Comparison of ENCODE assay signal across 9 cellular contexts in the genomic region with DNA sequence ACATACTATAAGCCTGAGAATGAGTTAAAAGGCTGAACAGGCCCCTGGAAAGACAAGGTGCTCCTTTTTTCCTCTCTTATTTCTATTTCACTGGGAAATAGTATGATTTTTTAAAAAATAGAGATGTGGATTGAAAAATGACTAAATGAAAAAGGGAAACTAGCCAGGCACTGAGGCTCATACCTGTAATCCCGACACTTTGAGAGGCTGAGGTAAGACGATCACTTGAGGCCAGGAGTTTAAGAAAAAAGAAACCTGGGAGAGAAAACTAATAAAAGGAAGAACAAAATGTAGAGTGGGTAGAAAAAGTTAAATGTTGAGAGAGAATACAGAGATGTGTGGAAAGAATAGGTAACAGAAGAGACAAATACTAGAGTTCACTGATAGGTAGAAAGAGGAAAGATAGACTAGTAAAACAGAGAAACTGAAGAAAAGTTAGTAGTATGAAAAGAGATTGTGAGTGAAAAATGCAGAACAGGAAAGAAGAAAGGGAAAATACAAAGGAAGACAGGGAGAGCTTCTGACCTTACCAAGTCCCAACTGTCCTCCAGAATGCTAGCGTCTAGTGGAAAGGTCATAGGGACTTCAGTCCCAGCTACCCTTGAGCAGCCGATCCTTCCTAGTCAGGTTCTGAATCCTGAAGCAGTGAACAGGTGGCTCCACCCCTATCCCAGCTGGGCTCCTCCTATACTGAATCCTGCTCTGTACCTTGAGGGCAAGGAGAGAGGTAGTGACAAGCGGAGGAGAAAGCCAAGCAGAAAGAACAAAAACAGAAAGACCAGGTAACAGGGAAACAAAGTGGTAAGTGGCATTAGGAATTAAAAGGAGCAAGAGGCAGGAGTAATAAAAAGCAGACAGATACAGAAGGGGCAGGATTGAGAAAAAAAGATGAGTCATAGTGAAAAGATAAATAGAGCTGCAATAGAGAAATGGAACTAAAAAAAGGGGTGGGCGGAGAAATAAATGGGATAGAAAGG. TPM values are rescaled to one million over a fixed set of nuclear protein-coding genes. Genes with fewer than 3 reads are reported as not detected.
DNase-seq lines count a peak whose midpoint lies in the region; ATAC-seq and TF ChIP-seq lines count a peak whose summit lies in the region.
"Had no signal": no experiment of that assay in that cellular context is flagged by ENCODE, and none has a peak within 500 bp of the region (broad histone marks: within the 10 kb centered on the region; RNA-seq: fewer than 3 reads in every experiment).

No MANE protein-coding gene starts in this region.

- H3K4me3 ChIP-seq in hepatocyte, result no peak overlapping the region

- H3K4me2 ChIP-seq in hepatocyte, result peak overlapping the region; percentile 70

- H3K9me3 Mint-ChIP-seq in activated T-cell treated with anti-CD3 and anti-CD28 coated beads, Interleukin-2, amount 50 U/mL, for 24 hours, result no peaks in the 10 kb centered on the region
- H3K9me3 Mint-ChIP-seq in T-cell, result no peaks in the 10 kb centered on the region
- no peaks in the 10 kb centered on the region for H3K9me3 Mint-ChIP-seq in stimulated activated naive CD8-positive, alpha-beta T cell treated with anti-CD3 and anti-CD28 coated beads, Interleukin-15, amount 100 ng/mL, for 72 hours

- peaks cover 12% of the 10 kb centered on the region for H3K4me1 ChIP-seq in hepatocyte (ENCODE audit: insufficient read depth)

- H3K36me3 ChIP-seq in hepatocyte (replicated peaks; ENCODE audit: insufficient read depth, low read depth), result no peaks in the 10 kb centered on the region

- no peak overlapping the region for H3K4me3 Mint-ChIP-seq in activated T-cell treated with anti-CD3 and anti-CD28 coated beads, Interleukin-2, amount 50 U/mL, for 24 hours
- H3K4me3 Mint-ChIP-seq in T-cell, result no peak overlapping the region
- peak overlapping the region; percentile 1 to 8 for H3K4me3 Mint-ChIP-seq in stimulated activated naive CD8-positive, alpha-beta T cell treated with anti-CD3 and anti-CD28 coated beads, Interleukin-15, amount 100 ng/mL, for 72 hours

- H3K27ac Mint-ChIP-seq in activated T-cell treated with anti-CD3 and anti-CD28 coated beads, Interleukin-2, amount 50 U/mL, for 24 hours, result peak overlapping the region; percentile 20
- H3K27ac Mint-ChIP-seq in T-cell, result peak overlapping the region; percentile 82 to 87
- peak overlapping the region in 1 of 2 donors; percentile 62 for H3K27ac Mint-ChIP-seq in stimulated activated naive CD8-positive, alpha-beta T cell treated with anti-CD3 and anti-CD28 coated beads, Interleukin-15, amount 100 ng/mL, for 72 hours

- H3K27me3 ChIP-seq in hepatocyte, result no peaks in the 10 kb centered on the region

- no peaks in the 10 kb centered on the region for H3K27me3 Mint-ChIP-seq in activated T-cell treated with anti-CD3 and anti-CD28 coated beads, Interleukin-2, amount 50 U/mL, for 24 hours
- H3K27me3 Mint-ChIP-seq in T-cell, result no peaks in the 10 kb centered on the region
- H3K27me3 Mint-ChIP-seq in stimulated activated naive CD8-positive, alpha-beta T cell treated with anti-CD3 and anti-CD28 coated beads, Interleukin-15, amount 100 ng/mL, for 72 hours, result no peaks in the 10 kb centered on the region

- peaks cover 3% of the 10 kb centered on the region for H3K79me2 ChIP-seq in hepatocyte

- peak overlapping the region; percentile 16 for H2AFZ ChIP-seq in hepatocyte

- H3K4me1 Mint-ChIP-seq in activated T-cell treated with anti-CD3 and anti-CD28 coated beads, Interleukin-2, amount 50 U/mL, for 24 hours (ENCODE audit: low read depth), result peaks cover 59% of the 10 kb centered on the region
- peaks cover 57 to 64% (median 62%) of the 10 kb centered on the region in 3 donors for H3K4me1 Mint-ChIP-seq in T-cell
- peaks cover 47% of the 10 kb centered on the region for H3K4me1 Mint-ChIP-seq in stimulated activated naive CD8-positive, alpha-beta T cell treated with anti-CD3 and anti-CD28 coated beads, Interleukin-15, amount 100 ng/mL, for 72 hours

- no peak for TF ChIP-seq CTCF in hepatocyte (IDR thresholded peaks at IDR 0.05; ENCODE audit: poor library complexity)

- no peaks in the 10 kb centered on the region for H4K20me1 ChIP-seq in hepatocyte (ENCODE audit: insufficient read depth, poor library complexity, severe bottlenecking)

- POLR2A ChIA-PET in T-cell (lab: Charles Lee), result interaction anchor here in 1 of 2 donors (0.6 kb wide), 1 partner anchor 28 kb away, joined by 4 read pairs; no protein-coding TSS in a partner anchor

- peak overlapping the region; percentile 59 for H3K27ac ChIP-seq in hepatocyte

- H3K36me3 Mint-ChIP-seq in activated T-cell treated with anti-CD3 and anti-CD28 coated beads, Interleukin-2, amount 50 U/mL, for 24 hours (ENCODE audit: low read depth), result peaks cover 19% of the 10 kb centered on the region
- peaks cover 3% of the 10 kb centered on the region for H3K36me3 Mint-ChIP-seq in T-cell

- WGBS in hepatocyte (ENCODE audit: low lambda C conversion rate, missing lambda C conversion rate), result 46% methylated on average over 6 of the region's 6 CpGs

- H3K9me3 ChIP-seq in hepatocyte (ENCODE audit: low read depth), result no peaks in the 10 kb centered on the region

- CTCF ChIA-PET in T-cell (lab: Charles Lee), result no interaction called here

- no peak for ATAC-seq in T-cell (replicated peaks in 1 of 4)
- no peak for ATAC-seq in stimulated activated naive CD8-positive, alpha-beta T cell treated with anti-CD3 and anti-CD28 coated beads, Interleukin-15, amount 100 ng/mL, for 72 hours
- ATAC-seq in GM19395 (IDR thresholded peaks at IDR 0.05; ENCODE audit: unreplicated experiment), result no peak
- no peak for ATAC-seq in GM21367 (IDR thresholded peaks at IDR 0.05; ENCODE audit: unreplicated experiment)

- no peaks in the 10 kb centered on the region for H3K9me2 ChIP-seq in hepatocyte (replicated peaks; ENCODE audit: insufficient read depth)

- no peak for DNase-seq in activated T-cell treated with anti-CD3 and anti-CD28 coated beads, Interleukin-2, amount 50 U/mL, for 24 hours
- no peak for DNase-seq in activated T-cell treated with anti-CD3 and anti-CD28 coated beads, Interleukin-2, amount 50 U/mL, for 48 hours
- DNase-seq in T-cell, result no peak
- peak; percentile 62 for DNase-seq in hepatocyte (ENCODE audit: low spot score)
- no peak for DNase-seq in stimulated activated naive CD8-positive, alpha-beta T cell treated with anti-CD3 and anti-CD28 coated beads, Interleukin-15, amount 100 ng/mL, for 72 hours
- DNase-seq in T1000 (lab: John Stamatoyannopoulos, UW), result no peak
- DNase-seq: amniotic stem cell had no signal

RNA-seq across cellular contexts. Expression of a gene that starts 7.3 kb away (rescaled TPM):
- total RNA-seq in T-cell, result 10 to 100 TPM; 16.0 to 27.2 (median 25.8) TPM
- total RNA-seq in hepatocyte, result 13.1 and 29.3 TPM in 2 replicates
- polyA plus RNA-seq in hepatocyte, result 10.8 and 11.2 TPM in 2 replicates

RNA-seq across cellular contexts. Expression of a gene that starts 7.5 kb away (rescaled TPM):
- 100 to 1,000 TPM; 114 to 175 (median 158) TPM for total RNA-seq in T-cell
- total RNA-seq in hepatocyte, result 178 and 194 TPM in 2 replicates
- polyA plus RNA-seq in hepatocyte, result 228 and 253 TPM in 2 replicates

Comparison
In these comparisons a context has a peak if more than half of its experiments do, and no peak if none do; other contexts are left out.
1. H3K4me3 Mint-ChIP-seq: peak in stimulated activated naive CD8-positive, alpha-beta T cell treated with anti-CD3 and anti-CD28 coated beads, Interleukin-15, amount 100 ng/mL, for 72 hours (2 of 2); none in activated T-cell treated with anti-CD3 and anti-CD28 coated beads, Interleukin-2, amount 50 U/mL, for 24 hours (single experiment) and T-cell (0 of 3).